13 cellular contexts compared by ENCODE assay signal in genomic region chr1:12171206-12172041, GRCh38. TPM values are rescaled to one million over a fixed set of nuclear protein-coding genes. Genes with fewer than 3 reads are reported as not detected.
DNase-seq lines count a peak whose midpoint lies in the region; ATAC-seq and TF ChIP-seq lines count a peak whose summit lies in the region.
"Had no signal": no experiment of that assay in that cellular context is flagged by ENCODE, and none has a peak within 500 bp of the region (broad histone marks: within the 10 kb centered on the region; RNA-seq: fewer than 3 reads in every experiment).

No MANE protein-coding gene starts in this region.

- no peak for DNase-seq in heart left ventricle
- no peak for DNase-seq in right atrium auricular region (ENCODE audit: low spot score)
- peak; percentile 70 for DNase-seq in activated CD4-positive, alpha-beta memory T cell treated with anti-CD3 and anti-CD28 coated beads for 36 hours
- peak in 1 of 3 donors; percentile 51 for DNase-seq in immature natural killer cell
- no peak for DNase-seq in lower leg skin (ENCODE audit: low spot score in 2 of 2)
- DNase-seq: cerebellar nuclear complex, HFFc6, NCI-H1436, NCI-H524 treated with DMSO at 0.1 percent for 48 hours had no signal

- POLR2A ChIA-PET in activated CD4-positive, alpha-beta memory T cell treated with anti-CD3 and anti-CD28 coated beads for 36 hours (lab: Charles Lee): interaction anchor here (0.7 to 2.6 kb wide), 3 partner anchors 9 to 46 kb away, joined by 3 to 10 read pairs (median 5); no protein-coding TSS in a partner anchor

- peak overlapping the region in 1 of 12 donors; percentile 32 for H3K4me3 ChIP-seq in heart left ventricle
- H3K4me3 ChIP-seq in right atrium auricular region: no peak overlapping the region
- peak overlapping the region in 1 of 5 donors; percentile 18 for H3K4me3 ChIP-seq in subcutaneous abdominal adipose tissue (ENCODE audit: low read depth in 1 of 5, low read length in 5 of 5)
- no peak overlapping the region for H3K4me3 ChIP-seq in lower leg skin (ENCODE audit: low read depth, poor library complexity, severe bottlenecking)

- H3K27me3 Mint-ChIP-seq in activated CD4-positive, alpha-beta memory T cell treated with anti-CD3 and anti-CD28 coated beads for 36 hours: no peaks in the 10 kb centered on the region
- H3K27me3 Mint-ChIP-seq in immature natural killer cell (ENCODE audit: low read depth in 3 of 3): peaks cover 21 to 47% (median 39%) of the 10 kb centered on the region in 3 donors

- CTCF ChIA-PET in activated CD4-positive, alpha-beta memory T cell treated with anti-CD3 and anti-CD28 coated beads for 36 hours (lab: Charles Lee): interaction anchor here (0.6 to 2.5 kb wide), 2 partner anchors 40 to 47 kb away, joined by 3 to 13 read pairs; no protein-coding TSS in a partner anchor

- peak overlapping the region; percentile 94 for H3K27ac Mint-ChIP-seq in activated CD4-positive, alpha-beta memory T cell treated with anti-CD3 and anti-CD28 coated beads for 36 hours
- peak overlapping the region; percentile 99 to 100 (median 100) for H3K27ac Mint-ChIP-seq in immature natural killer cell
- H3K27ac Mint-ChIP-seq: HFFc6 had no signal

- H3K4me3 Mint-ChIP-seq in activated CD4-positive, alpha-beta memory T cell treated with anti-CD3 and anti-CD28 coated beads for 36 hours: peak overlapping the region; percentile 77
- H3K4me3 Mint-ChIP-seq in immature natural killer cell: peak overlapping the region; percentile 25 to 85 (median 65)
- H3K4me3 Mint-ChIP-seq: HFFc6 had no signal

- H3K36me3 ChIP-seq in heart left ventricle (peaks cover 0 to 29% (median 0%) of the 10 kb centered on the region in 9 donors), right atrium auricular region (no peaks in the 10 kb centered on the region), subcutaneous abdominal adipose tissue (ENCODE audit: control insufficient read depth in 5 of 5, insufficient read depth in 5 of 5, low read length in 5 of 5) (peaks cover 0 to 13% (median 3%) of the 10 kb centered on the region in 5 donors)

- intact Hi-C loops in heart left ventricle (cut with DNase I): no loop called here
- intact Hi-C loops in activated CD4-positive, alpha-beta memory T cell treated with anti-CD3 and anti-CD28 coated beads for 36 hours (cut with micrococcal nuclease): loop anchor here (1.0 to 10.0 kb wide), 4 partner anchors 8 to 343 kb away; no protein-coding TSS in a partner anchor
- intact Hi-C loops in lower leg skin (cut with DNase I; ENCODE audit: low total_unique reads): no loop called here

- no peak for TF ChIP-seq CTCF in heart left ventricle (IDR thresholded peaks at IDR 0.05)
- no peak for TF ChIP-seq CTCF in right atrium auricular region (IDR thresholded peaks at IDR 0.05)
- no peak for TF ChIP-seq CTCF in lower leg skin (IDR thresholded peaks at IDR 0.05)

- peak overlapping the region in 8 of 12 donors; percentile 58 to 96 (median 80) for H3K27ac ChIP-seq in heart left ventricle
- peak overlapping the region in 1 of 2 donors; percentile 59 for H3K27ac ChIP-seq in right atrium auricular region
- peak overlapping the region; percentile 93 for H3K27ac ChIP-seq in subcutaneous abdominal adipose tissue (ENCODE audit: low read depth, low read length)

- WGBS in heart left ventricle, 4 donors: 90 to 92% (median 91%) methylated on average over 12 of the region's 12 CpGs
- WGBS in lower leg skin, 2 donors: 92 to 95% methylated on average over 12 of the region's 12 CpGs

- peaks cover 8 to 85% (median 59%) of the 10 kb centered on the region in 12 donors for H3K4me1 ChIP-seq in heart left ventricle
- peaks cover 0 to 81% of the 10 kb centered on the region in 2 donors for H3K4me1 ChIP-seq in right atrium auricular region
- peaks cover 17 to 94% (median 83%) of the 10 kb centered on the region in 5 donors for H3K4me1 ChIP-seq in subcutaneous abdominal adipose tissue (ENCODE audit: control insufficient read depth in 5 of 5, insufficient read depth in 5 of 5, low read length in 5 of 5)

- peak overlapping the region in 2 of 5 donors; percentile 35 to 39 for H3K9ac ChIP-seq in subcutaneous abdominal adipose tissue (ENCODE audit: low read length in 5 of 5)

- ATAC-seq in heart left ventricle (no peak), GM18517 (IDR thresholded peaks at IDR 0.05; ENCODE audit: unreplicated experiment) (no peak), GM21717 (IDR thresholded peaks at IDR 0.05; ENCODE audit: unreplicated experiment) (no peak)
- ATAC-seq: sciatic nerve had no signal

- peaks cover 48% of the 10 kb centered on the region for H3K36me3 Mint-ChIP-seq in activated CD4-positive, alpha-beta memory T cell treated with anti-CD3 and anti-CD28 coated beads for 36 hours
- peaks cover 8 to 18% (median 11%) of the 10 kb centered on the region in 3 donors for H3K36me3 Mint-ChIP-seq in immature natural killer cell

- peaks cover 74% of the 10 kb centered on the region for H3K4me1 Mint-ChIP-seq in activated CD4-positive, alpha-beta memory T cell treated with anti-CD3 and anti-CD28 coated beads for 36 hours (ENCODE audit: low read depth)
- peaks cover 90 to 92% of the 10 kb centered on the region in 2 donors for H3K4me1 Mint-ChIP-seq in immature natural killer cell

- TF ChIP-seq POLR2A in heart left ventricle (IDR thresholded peaks at IDR 0.05): no peak
- TF ChIP-seq POLR2A in lower leg skin (IDR thresholded peaks at IDR 0.05): no peak

- peaks cover 4% of the 10 kb centered on the region for H3K9me3 Mint-ChIP-seq in activated CD4-positive, alpha-beta memory T cell treated with anti-CD3 and anti-CD28 coated beads for 36 hours
- H3K9me3 Mint-ChIP-seq in immature natural killer cell: no peaks in the 10 kb centered on the region
- H3K9me3 Mint-ChIP-seq: HFFc6 had no signal

- no peaks in the 10 kb centered on the region for H3K9me3 ChIP-seq in heart left ventricle
- H3K9me3 ChIP-seq in right atrium auricular region: no peaks in the 10 kb centered on the region
- no peaks in the 10 kb centered on the region for H3K9me3 ChIP-seq in subcutaneous abdominal adipose tissue (ENCODE audit: control insufficient read depth in 5 of 5, low read length in 5 of 5)

- peaks cover 0 to 8% (median 0%) of the 10 kb centered on the region in 9 donors for H3K27me3 ChIP-seq in heart left ventricle
- no peaks in the 10 kb centered on the region for H3K27me3 ChIP-seq in right atrium auricular region
- H3K27me3 ChIP-seq in subcutaneous abdominal adipose tissue (ENCODE audit: control insufficient read depth in 5 of 5, insufficient read depth in 4 of 5, low read length in 5 of 5): peaks cover 0 to 7% (median 3%) of the 10 kb centered on the region in 5 donors

RNA-seq across cellular contexts. Expression of gene TNFRSF1B, which starts 4.6 kb away (rescaled TPM):
- total RNA-seq in heart left ventricle (10 to 100 TPM; 11.2 to 71.0 (median 16.6) TPM), right atrium auricular region (10 to 100 TPM; 17.0 to 25.6 TPM), lower leg skin (10 to 100 TPM in 3 of 4 donors, 1 to 10 TPM in 1; 8.5 to 33.1 (median 16.3) TPM)
- polyA plus RNA-seq in heart left ventricle (10 to 100 TPM in 1 of 2 donors, 1 to 10 TPM in 1; 8.6 to 14.9 TPM), immature natural killer cell (100 to 1,000 TPM; 162 to 269 (median 165) TPM)
- total RNA-seq in activated CD4-positive, alpha-beta memory T cell treated with anti-CD3 and anti-CD28 coated beads for 36 hours: 100 to 1,000 TPM; 201 to 211 TPM

RNA-seq across cellular contexts. Expression of gene VPS13D, which starts 58.4 kb away (rescaled TPM):
- total RNA-seq in heart left ventricle: 100 to 1,000 TPM in 4 of 9 donors, 10 to 100 TPM in 5; 74.3 to 301 (median 95.8) TPM
- 10 to 100 TPM; 32.1 to 84.8 TPM for polyA plus RNA-seq in heart left ventricle
- 10 to 100 TPM; 48.1 to 65.2 TPM for total RNA-seq in right atrium auricular region
- 10 to 100 TPM; 25.0 to 25.4 TPM for total RNA-seq in activated CD4-positive, alpha-beta memory T cell treated with anti-CD3 and anti-CD28 coated beads for 36 hours
- 1 to 10 TPM; 4.2 to 9.9 (median 6.6) TPM for polyA plus RNA-seq in immature natural killer cell
- total RNA-seq in lower leg skin: 100 to 1,000 TPM in 3 of 4 donors, 10 to 100 TPM in 1; 96.5 to 200 (median 116) TPM
